In genomic region chr15:56978898-56979662, GRCh38 we compare ENCODE assay signal across 21 cellular contexts.
DNase-seq lines count a peak whose midpoint lies in the region; ATAC-seq, FAIRE-seq and TF ChIP-seq lines count a peak whose summit lies in the region.
"Had no signal": no experiment of that assay in that cellular context is flagged by ENCODE, and none has a peak within 500 bp of the region (broad histone marks: within the 10 kb centered on the region; RNA-seq: fewer than 3 reads in every experiment).

No MANE protein-coding gene starts in this region.

- H3K9me3 ChIP-seq in fibroblast of lung (ENCODE audit: control insufficient read depth, insufficient read depth, low read depth, low read length) (no peaks in the 10 kb centered on the region), small intestine (ENCODE audit: control insufficient read depth, low read depth) (no peaks in the 10 kb centered on the region)
- H3K9me3 ChIP-seq: HAP-1, heart left ventricle, transverse colon had no signal

- in situ Hi-C loops in GM13976 (cut with MboI; ENCODE audit: low sequenced_read_pairs, unreplicated experiment): no loop called here

- CTCF ChIA-PET in RWPE1 (lab: Yijun Ruan, JAX): interaction anchor here (0.7 to 0.8 kb wide), 2 partner anchors 37 to 564 kb away, joined by 3 read pairs; no protein-coding TSS in a partner anchor

- TF ChIP-seq CTCF in RWPE1 (conservative IDR thresholded peaks at IDR 0.05; ENCODE audit: low read depth) (no peak), fibroblast of lung (conservative IDR thresholded peaks at IDR 0.05 in 1 of 2, IDR thresholded peaks at IDR 0.05 in 1 of 2; ENCODE audit: low read depth in 1 of 2, low read length in 2 of 2) (no peak), omental fat pad (IDR thresholded peaks at IDR 0.05) (no peak), GM13976 (IDR thresholded peaks at IDR 0.05; ENCODE audit: borderline replicate concordance, control extremely low read depth, extremely low read depth, insufficient read depth, missing control alignments) (no peak)

- POLR2A ChIA-PET in RWPE1 (lab: Yijun Ruan, JAX; ENCODE audit: low non-redundant PET): no interaction called here

- H3K27ac ChIP-seq in RWPE1 (no peak overlapping the region), fibroblast of lung (ENCODE audit: insufficient read depth, low read length) (no peak overlapping the region), small intestine (ENCODE audit: low read depth in 1 of 2, low read length in 1 of 2) (no peak overlapping the region)
- H3K27ac ChIP-seq: heart left ventricle, transverse colon had no signal

- no peak overlapping the region for H3K9ac ChIP-seq in fibroblast of lung (ENCODE audit: insufficient read depth, low read length)

- WGBS in small intestine, 3 donors: 65 to 86% (median 65%) methylated on average over 2 of the region's 2 CpGs

- no peak for FAIRE-seq in small intestine (lab: Jason Lieb, UNC)
- FAIRE-seq: endometrium had no signal

- H3K36me3 ChIP-seq in fibroblast of lung (ENCODE audit: control insufficient read depth, insufficient read depth, low read length) (no peaks in the 10 kb centered on the region), small intestine (ENCODE audit: control insufficient read depth in 2 of 2, insufficient read depth in 2 of 2, low read length in 2 of 2) (no peaks in the 10 kb centered on the region)
- H3K36me3 ChIP-seq: HAP-1, heart left ventricle, transverse colon had no signal

- H3K4me1 ChIP-seq in fibroblast of lung (ENCODE audit: control insufficient read depth, extremely low read depth, insufficient read depth, low read length) (no peaks in the 10 kb centered on the region), small intestine (ENCODE audit: control insufficient read depth in 2 of 2, insufficient read depth in 1 of 2, low read depth in 1 of 2, low read length in 1 of 2) (peaks cover 0 to 6% of the 10 kb centered on the region in 2 donors)

- peak overlapping the region; percentile 8 for H3K4me2 ChIP-seq in fibroblast of lung (ENCODE audit: extremely low read depth, insufficient read depth, low read length)

- ATAC-seq in omental fat pad (ENCODE audit: low FRiP score): no peak
- ATAC-seq: activated naive CD8-positive, alpha-beta T cell treated with anti-CD3 and anti-CD28 coated beads, Interleukin-2, amount 50 U/mL, for 24 hours; activated T-cell treated with anti-CD3 and anti-CD28 coated beads, Interleukin-2, amount 50 U/mL, for 72 hours; heart left ventricle had no signal

- H3K79me2 ChIP-seq in fibroblast of lung (ENCODE audit: control insufficient read depth, insufficient read depth, low read length): peaks cover 64% of the 10 kb centered on the region

- no peak overlapping the region for H3K4me3 ChIP-seq in fibroblast of lung (replicated peaks in 1 of 4; ENCODE audit: control extremely low read depth in 1 of 4, insufficient read depth in 1 of 4, low read depth in 3 of 4, low read length in 4 of 4)
- H3K4me3 ChIP-seq in small intestine (ENCODE audit: low read depth in 1 of 2, low read length in 2 of 2): no peak overlapping the region
- H3K4me3 ChIP-seq: HAP-1, heart left ventricle, transverse colon had no signal

- DNase-seq in DMS153 (lab: John Stamatoyannopoulos, UW) (peak; percentile 2), DMS153 treated with DMSO at 0.1 percent for 48 hours (lab: John Stamatoyannopoulos, UW; ENCODE audit: unreplicated experiment) (no peak), RWPE1 (ENCODE audit: low spot score) (peak; percentile 52), fibroblast of lung (ENCODE audit: low read depth in 2 of 2) (peak; percentile 32 to 64), small intestine (peak; percentile 9), NCI-H524 (lab: John Stamatoyannopoulos, UW) (no peak), omental fat pad (ENCODE audit: low spot score) (no peak), GM13976 (ENCODE audit: low spot score) (no peak)
- DNase-seq: 8988T; activated CD4-positive, alpha-beta memory T cell treated with anti-CD3 and anti-CD28 coated beads for 36 hours; activated naive CD8-positive, alpha-beta T cell treated with anti-CD3 and anti-CD28 coated beads, Interleukin-2, amount 50 U/mL, for 24 hours; activated T-cell treated with anti-CD3 and anti-CD28 coated beads, Interleukin-2, amount 50 U/mL, for 72 hours; CD4-positive, CD25-positive, alpha-beta regulatory T cell; heart left ventricle; NCI-H1417 treated with DMSO at 0.1 percent for 48 hours; NCI-H446; occipital lobe; stimulated activated naive CD4-positive, alpha-beta T cell; transverse colon had no signal

- peaks cover under 1% of the 10 kb centered on the region for H4K20me1 ChIP-seq in fibroblast of lung (ENCODE audit: control insufficient read depth, extremely low read depth, insufficient read depth, low read length)

- H3K27me3 ChIP-seq in fibroblast of lung (ENCODE audit: control insufficient read depth, insufficient read depth, low read length) (no peaks in the 10 kb centered on the region), small intestine (ENCODE audit: control insufficient read depth in 2 of 2, insufficient read depth in 2 of 2, low read length in 2 of 2) (no peaks in the 10 kb centered on the region)
- H3K27me3 ChIP-seq: heart left ventricle, transverse colon had no signal

- H2AFZ ChIP-seq in fibroblast of lung (ENCODE audit: low read length): no peak overlapping the region

Comparison
In these comparisons a context has a peak if more than half of its experiments do, and no peak if none do; other contexts are left out.
1. DNase-seq: peak in DMS153 (single experiment), RWPE1 (single experiment), fibroblast of lung (2 of 2) and small intestine (single experiment); none in DMS153 treated with DMSO at 0.1 percent for 48 hours (single experiment), NCI-H524 (0 of 2), omental fat pad (single experiment) and GM13976 (single experiment).